ENCODE assay signal across 22 cellular contexts in genomic region chr19:45962021-45962420, GRCh38. TPM values are rescaled to one million over a fixed set of nuclear protein-coding genes. Genes with fewer than 3 reads are reported as not detected.
DNase-seq lines count a peak whose midpoint lies in the region; ATAC-seq and TF ChIP-seq lines count a peak whose summit lies in the region.
"Had no signal": no experiment of that assay in that cellular context is flagged by ENCODE, and none has a peak within 500 bp of the region (broad histone marks: within the 10 kb centered on the region; RNA-seq: fewer than 3 reads in every experiment).

No MANE protein-coding gene starts in this region.

- no peak for TF ChIP-seq CTCF in natural killer cell (IDR thresholded peaks at IDR 0.05)

- no peak overlapping the region for H3K9ac ChIP-seq in neuronal stem cell (ENCODE audit: low read depth, low read length, poor library complexity)
- H3K9ac ChIP-seq: GM23248 had no signal

- peak overlapping the region; percentile 59 for H3K23ac ChIP-seq in neuronal stem cell (ENCODE audit: low read depth, low read length, poor library complexity)

- H3K9me3 ChIP-seq in neuronal stem cell (replicated peaks in 1 of 2; ENCODE audit: control insufficient read depth in 2 of 2, insufficient read depth in 1 of 2, low read depth in 1 of 2, low read length in 2 of 2): peaks cover 0 to 5% of the 10 kb centered on the region in 2 donors
- no peaks in the 10 kb centered on the region for H3K9me3 ChIP-seq in naive thymus-derived CD4-positive, alpha-beta T cell (ENCODE audit: control insufficient read depth in 2 of 3, low read length in 3 of 3)
- H3K9me3 ChIP-seq: A549, BE2C, Caco-2 had no signal

- H3K4me3 ChIP-seq in neuronal stem cell (ENCODE audit: low read length in 2 of 2): no peak overlapping the region
- no peak overlapping the region for H3K4me3 ChIP-seq in naive thymus-derived CD4-positive, alpha-beta T cell (ENCODE audit: low read length)
- H3K4me3 ChIP-seq: A549, GM23248 had no signal

- no peak overlapping the region for H4K8ac ChIP-seq in neuronal stem cell (ENCODE audit: low read depth, low read length)

- H2BK5ac ChIP-seq in neuronal stem cell (ENCODE audit: low read length): peak overlapping the region; percentile 35

- no peaks in the 10 kb centered on the region for H3K36me3 Mint-ChIP-seq in natural killer cell treated with Interleukin-12 subunit alpha and Interleukin-12 subunit beta and Interleukin-15 and Interleukin-18, amount 100 ng/mL, for 72 hours
- no peaks in the 10 kb centered on the region for H3K36me3 Mint-ChIP-seq in natural killer cell
- H3K36me3 Mint-ChIP-seq in naive thymus-derived CD4-positive, alpha-beta T cell: peaks cover 0 to 9% (median 0%) of the 10 kb centered on the region in 5 donors
- H3K36me3 Mint-ChIP-seq: CD8-positive, alpha-beta T cell had no signal

- intact Hi-C loops in natural killer cell (cut with micrococcal nuclease): no loop called here
- intact Hi-C loops in naive thymus-derived CD4-positive, alpha-beta T cell (cut with micrococcal nuclease): no loop called here

- H3K4me1 Mint-ChIP-seq in natural killer cell treated with Interleukin-12 subunit alpha and Interleukin-12 subunit beta and Interleukin-15 and Interleukin-18, amount 100 ng/mL, for 72 hours (ENCODE audit: low read depth in 2 of 2): peaks cover 3 to 5% of the 10 kb centered on the region in 2 donors
- H3K4me1 Mint-ChIP-seq in natural killer cell: no peaks in the 10 kb centered on the region
- peaks cover 0 to 6% (median 0%) of the 10 kb centered on the region in 7 donors for H3K4me1 Mint-ChIP-seq in naive thymus-derived CD4-positive, alpha-beta T cell

- no peak overlapping the region for H2BK120ac ChIP-seq in neuronal stem cell (ENCODE audit: low read depth, low read length)

- H3K18ac ChIP-seq in neuronal stem cell (ENCODE audit: low read length): no peak overlapping the region

- WGBS in neuronal stem cell (ENCODE audit: extremely low coverage in 2 of 2, insufficient read length in 2 of 2, insufficient replicate concordance in 1 of 2), 2 donors: no CpG with 5 or more reads among the region's 15 CpGs

- H3K27me3 Mint-ChIP-seq in natural killer cell treated with Interleukin-12 subunit alpha and Interleukin-12 subunit beta and Interleukin-15 and Interleukin-18, amount 100 ng/mL, for 72 hours: peaks cover 38 to 48% of the 10 kb centered on the region in 2 donors
- H3K27me3 Mint-ChIP-seq in natural killer cell (ENCODE audit: low read depth in 2 of 2): peaks cover 27 to 45% of the 10 kb centered on the region in 2 donors
- H3K27me3 Mint-ChIP-seq in naive thymus-derived CD4-positive, alpha-beta T cell: peaks cover 41 to 70% (median 61%) of the 10 kb centered on the region in 5 donors

- H3K27ac ChIP-seq in cingulate gyrus (ENCODE audit: low read depth, low read length): peak overlapping the region; percentile 19
- H3K27ac ChIP-seq in neuronal stem cell (replicated peaks; ENCODE audit: low read length): no peak overlapping the region
- no peak overlapping the region for H3K27ac ChIP-seq in naive thymus-derived CD4-positive, alpha-beta T cell (ENCODE audit: low read depth, low read length)
- H3K27ac ChIP-seq: A549, C4-2B, GM23248 had no signal

- no peak for ATAC-seq in natural killer cell treated with Interleukin-12 subunit alpha and Interleukin-12 subunit beta and Interleukin-15 and Interleukin-18, amount 100 ng/mL, for 72 hours
- ATAC-seq in natural killer cell (no peak), GM21526 (IDR thresholded peaks at IDR 0.05; ENCODE audit: low FRiP score, unreplicated experiment) (no peak)
- no peak for ATAC-seq in naive thymus-derived CD4-positive, alpha-beta T cell
- ATAC-seq: A549; CD8-positive, alpha-beta T cell; HCT116 had no signal

- peaks cover 25 to 62% of the 10 kb centered on the region in 2 donors for H3K36me3 ChIP-seq in neuronal stem cell (replicated peaks in 1 of 2; ENCODE audit: control insufficient read depth in 2 of 2, insufficient read depth in 2 of 2, low read length in 2 of 2)
- no peaks in the 10 kb centered on the region for H3K36me3 ChIP-seq in naive thymus-derived CD4-positive, alpha-beta T cell (ENCODE audit: control insufficient read depth in 2 of 3, insufficient read depth in 3 of 3, low read length in 3 of 3)
- H3K36me3 ChIP-seq: BE2C had no signal

- H2AK5ac ChIP-seq in neuronal stem cell (ENCODE audit: low read depth, low read length): no peak overlapping the region

- H3K4me2 ChIP-seq in neuronal stem cell (ENCODE audit: insufficient read depth, low read length, poor library complexity, severe bottlenecking): no peak overlapping the region
- H3K4me2 ChIP-seq: A549 had no signal

- no peak overlapping the region for H3K4ac ChIP-seq in neuronal stem cell (ENCODE audit: low read length)

- H3K79me1 ChIP-seq in neuronal stem cell (ENCODE audit: low read depth, low read length): peaks cover 2% of the 10 kb centered on the region

- H3K27ac Mint-ChIP-seq in natural killer cell treated with Interleukin-12 subunit alpha and Interleukin-12 subunit beta and Interleukin-15 and Interleukin-18, amount 100 ng/mL, for 72 hours: no peak overlapping the region
- no peak overlapping the region for H3K27ac Mint-ChIP-seq in natural killer cell
- H3K27ac Mint-ChIP-seq in naive thymus-derived CD4-positive, alpha-beta T cell: no peak overlapping the region
- H3K27ac Mint-ChIP-seq: CD8-positive, alpha-beta T cell had no signal

- DNase-seq in natural killer cell treated with Interleukin-12 subunit alpha and Interleukin-12 subunit beta and Interleukin-15 and Interleukin-18, amount 100 ng/mL, for 72 hours (ENCODE audit: low spot score): peak; percentile 38
- DNase-seq in natural killer cell: no peak
- no peak for DNase-seq in neuronal stem cell (ENCODE audit: low spot score)
- no peak for DNase-seq in NCI-H1694 (lab: John Stamatoyannopoulos, UW)
- no peak for DNase-seq in naive thymus-derived CD4-positive, alpha-beta T cell
- DNase-seq: 8988T; ACHN; AML-193; BE2C; Caco-2; CD4-positive, CD25-positive, alpha-beta regulatory T cell; CD8-positive, alpha-beta T cell; DMS153; DND-41; GM23248; H9 had no signal

- no peak overlapping the region for H3K14ac ChIP-seq in neuronal stem cell (ENCODE audit: low read length)

- H3K4me3 Mint-ChIP-seq in natural killer cell treated with Interleukin-12 subunit alpha and Interleukin-12 subunit beta and Interleukin-15 and Interleukin-18, amount 100 ng/mL, for 72 hours: no peak overlapping the region
- no peak overlapping the region for H3K4me3 Mint-ChIP-seq in natural killer cell
- no peak overlapping the region for H3K4me3 Mint-ChIP-seq in naive thymus-derived CD4-positive, alpha-beta T cell
- H3K4me3 Mint-ChIP-seq: CD4-positive, CD25-positive, alpha-beta regulatory T cell; CD8-positive, alpha-beta T cell had no signal

- H2BK15ac ChIP-seq in neuronal stem cell (ENCODE audit: low read length): no peak overlapping the region

- no peak overlapping the region for H2AFZ ChIP-seq in neuronal stem cell (ENCODE audit: low read length)
- H2AFZ ChIP-seq: GM23248 had no signal

- H2BK12ac ChIP-seq in neuronal stem cell (ENCODE audit: low read length): no peak overlapping the region

- peaks cover 0 to 2% (median 0%) of the 10 kb centered on the region in 3 experiments for H3K27me3 ChIP-seq in neuronal stem cell (ENCODE audit: control insufficient read depth in 3 of 3, insufficient read depth in 3 of 3, low read depth in 1 of 3, low read length in 3 of 3)
- H3K27me3 ChIP-seq in naive thymus-derived CD4-positive, alpha-beta T cell (ENCODE audit: control insufficient read depth in 2 of 2, insufficient read depth in 2 of 2, low read length in 2 of 2): no peaks in the 10 kb centered on the region
- H3K27me3 ChIP-seq: BE2C had no signal

- H4K91ac ChIP-seq in neuronal stem cell (ENCODE audit: low read depth, low read length, poor library complexity): no peak overlapping the region

- CTCF ChIA-PET in naive thymus-derived CD4-positive, alpha-beta T cell (lab: Charles Lee): interaction anchor here (0.6 kb wide), 2 partner anchors 18 to 461 kb away, joined by 3 read pairs; no protein-coding TSS in a partner anchor

- H3K9me3 Mint-ChIP-seq in natural killer cell treated with Interleukin-12 subunit alpha and Interleukin-12 subunit beta and Interleukin-15 and Interleukin-18, amount 100 ng/mL, for 72 hours: no peaks in the 10 kb centered on the region
- H3K9me3 Mint-ChIP-seq in natural killer cell: no peaks in the 10 kb centered on the region
- peaks cover 0 to 8% (median 0%) of the 10 kb centered on the region in 11 donors for H3K9me3 Mint-ChIP-seq in naive thymus-derived CD4-positive, alpha-beta T cell
- H3K9me3 Mint-ChIP-seq: CD8-positive, alpha-beta T cell; H9 had no signal

- POLR2A ChIA-PET in naive thymus-derived CD4-positive, alpha-beta T cell (lab: Charles Lee): no interaction called here

- H3K4me1 ChIP-seq in neuronal stem cell (ENCODE audit: control insufficient read depth in 2 of 2, insufficient read depth in 1 of 2, low read depth in 1 of 2, low read length in 2 of 2): peaks cover 2 to 13% of the 10 kb centered on the region in 2 donors
- no peaks in the 10 kb centered on the region for H3K4me1 ChIP-seq in naive thymus-derived CD4-positive, alpha-beta T cell (ENCODE audit: control insufficient read depth in 2 of 2, insufficient read depth in 2 of 2, low read length in 2 of 2)
- H3K4me1 ChIP-seq: A549, BE2C, Caco-2 had no signal

RNA-seq across cellular contexts. Expression of gene NOVA2, which starts 11.6 kb away (rescaled TPM):
- total RNA-seq in natural killer cell treated with Interleukin-12 subunit alpha and Interleukin-12 subunit beta and Interleukin-15 and Interleukin-18, amount 100 ng/mL, for 72 hours: not detected
- total RNA-seq in natural killer cell: not detected
- 12.8 TPM for polyA plus RNA-seq in neuronal stem cell (2013, experiment 1 of 2)
- 13.4 TPM for polyA plus RNA-seq in neuronal stem cell (2013, experiment 2 of 2)
- total RNA-seq in naive thymus-derived CD4-positive, alpha-beta T cell: under 1 TPM in 1 of 5 experiments, not detected in 4; 0.19 TPM
- not detected for polyA plus RNA-seq in naive thymus-derived CD4-positive, alpha-beta T cell
- total RNA-seq: CD4-positive, CD25-positive, alpha-beta regulatory T cell; CD8-positive, alpha-beta T cell; GM23248 had no signal
- polyA plus RNA-seq: CD4-positive, CD25-positive, alpha-beta regulatory T cell; GM23248 had no signal

RNA-seq across cellular contexts. Expression of gene CCDC61, which starts 33.2 kb away (rescaled TPM):
- 10 to 100 TPM; 21.4 to 26.7 TPM for total RNA-seq in natural killer cell treated with Interleukin-12 subunit alpha and Interleukin-12 subunit beta and Interleukin-15 and Interleukin-18, amount 100 ng/mL, for 72 hours
- 10 to 100 TPM; 10.6 to 16.9 (median 14.6) TPM for total RNA-seq in natural killer cell
- polyA plus RNA-seq in neuronal stem cell (2013, experiment 1 of 2): 4.5 TPM
- 5.1 TPM for polyA plus RNA-seq in neuronal stem cell (2013, experiment 2 of 2)
- 10 to 100 TPM; 15.5 to 35.8 (median 25.3) TPM for total RNA-seq in naive thymus-derived CD4-positive, alpha-beta T cell
- 10 to 100 TPM; 10.1 to 12.9 TPM for polyA plus RNA-seq in naive thymus-derived CD4-positive, alpha-beta T cell

RNA-seq across cellular contexts. Expression of gene NANOS2, which starts 47.4 kb away (rescaled TPM):
- total RNA-seq in natural killer cell treated with Interleukin-12 subunit alpha and Interleukin-12 subunit beta and Interleukin-15 and Interleukin-18, amount 100 ng/mL, for 72 hours: not detected
- not detected for total RNA-seq in natural killer cell
- polyA plus RNA-seq in neuronal stem cell (2013, experiment 1 of 2): 0.11 TPM
- 0.12 TPM for polyA plus RNA-seq in neuronal stem cell (2013, experiment 2 of 2)
- total RNA-seq in naive thymus-derived CD4-positive, alpha-beta T cell: not detected
- polyA plus RNA-seq in naive thymus-derived CD4-positive, alpha-beta T cell: not detected
- total RNA-seq: Caco-2; CD4-positive, CD25-positive, alpha-beta regulatory T cell; CD8-positive, alpha-beta T cell; GM23248; H4; H9 had no signal
- polyA plus RNA-seq: A549; CD4-positive, CD25-positive, alpha-beta regulatory T cell; GM23248 had no signal

RNA-seq across cellular contexts. Expression of gene MYPOP, which starts 59.6 kb away (rescaled TPM):
- 10 to 100 TPM; 10.6 to 14.9 TPM for total RNA-seq in natural killer cell treated with Interleukin-12 subunit alpha and Interleukin-12 subunit beta and Interleukin-15 and Interleukin-18, amount 100 ng/mL, for 72 hours
- total RNA-seq in natural killer cell: 1 to 10 TPM; 7.0 to 8.4 (median 7.2) TPM
- 11.4 TPM for polyA plus RNA-seq in neuronal stem cell (2013, experiment 1 of 2)
- polyA plus RNA-seq in neuronal stem cell (2013, experiment 2 of 2): 11.5 TPM
- 10 to 100 TPM in 3 of 5 experiments, 1 to 10 TPM in 2; 7.0 to 14.5 (median 11.2) TPM for total RNA-seq in naive thymus-derived CD4-positive, alpha-beta T cell
- under 1 TPM; 0.15 to 0.40 TPM for polyA plus RNA-seq in naive thymus-derived CD4-positive, alpha-beta T cell
